1 cellular context compared by ENCODE assay signal in genomic region chr15:27767918-27768640, GRCh38.
TF ChIP-seq lines count a peak whose summit lies in the region.

No MANE protein-coding gene starts in this region.

TF ChIP-seq in H1, 55 proteins besides CTCF, POLR2A, EP300 and RAD21:
- TF ChIP-seq NANOG (IDR thresholded peaks at IDR 0.05; ENCODE audit: insufficient read depth, low read depth, low read length, poor library complexity, severe bottlenecking) = no peak
- TF ChIP-seq JUND (IDR thresholded peaks at IDR 0.05; ENCODE audit: low read length) = no peak
- TF ChIP-seq POLR2AphosphoS5 (IDR thresholded peaks at IDR 0.05; ENCODE audit: low read depth, low read length) = no peak
- TF ChIP-seq TCF12 (IDR thresholded peaks at IDR 0.05; ENCODE audit: low read depth, low read length) = no peak
- no peak for TF ChIP-seq RFX5 (IDR thresholded peaks at IDR 0.05; ENCODE audit: borderline replicate concordance, low read depth, low read length)
- no peak for TF ChIP-seq CHD2 (IDR thresholded peaks at IDR 0.05; ENCODE audit: low read length)
- TF ChIP-seq SP1 (IDR thresholded peaks at IDR 0.05; ENCODE audit: low read depth, low read length) = no peak
- TF ChIP-seq SP2 (IDR thresholded peaks at IDR 0.05; ENCODE audit: low read length) = no peak
- no peak for TF ChIP-seq NRF1 (IDR thresholded peaks at IDR 0.05; ENCODE audit: low read depth, low read length)
- TF ChIP-seq USF2 (IDR thresholded peaks at IDR 0.05; ENCODE audit: low read length) = no peak
- TF ChIP-seq CEBPB (IDR thresholded peaks at IDR 0.05; ENCODE audit: low read depth, low read length) = no peak
- TF ChIP-seq CTBP2 (IDR thresholded peaks at IDR 0.05; ENCODE audit: borderline replicate concordance, insufficient read depth, insufficient read length, low read length) = no peak
- TF ChIP-seq SP4 (IDR thresholded peaks at IDR 0.05; ENCODE audit: low read length) = no peak
- TF ChIP-seq KDM5A (IDR thresholded peaks at IDR 0.05; ENCODE audit: low read length) = no peak
